In genomic region chr12:23084236-23084995, GRCh38 we compare ENCODE assay signal across 9 cellular contexts.
A peak's percentile ranks its signal among the peaks of the same experiment; 100 is the strongest.
DNase-seq lines count a peak whose midpoint lies in the region; ATAC-seq, FAIRE-seq and TF ChIP-seq lines count a peak whose summit lies in the region.
"Had no signal": no experiment of that assay in that cellular context is flagged by ENCODE, and none has a peak within 500 bp of the region (broad histone marks: within the 10 kb centered on the region; RNA-seq: fewer than 3 reads in every experiment).

No MANE protein-coding gene starts in this region.

- no peak overlapping the region for H3K4me3 ChIP-seq in K562
- H3K4me3 ChIP-seq in neuronal stem cell (ENCODE audit: low read length in 2 of 2): no peak overlapping the region
- no peak overlapping the region for H3K4me3 ChIP-seq in Caco-2 (ENCODE audit: low read depth, low read length)
- H3K4me3 ChIP-seq: SK-N-MC had no signal

- 21% methylated on average over 5 of the region's 5 CpGs for WGBS in K562 (ENCODE audit: insufficient coverage, low coverage, missing lambda C conversion rate)
- WGBS in neuronal stem cell (ENCODE audit: extremely low coverage in 2 of 2, insufficient read length in 2 of 2, insufficient replicate concordance in 1 of 2), 2 donors: no CpG with 5 or more reads among the region's 5 CpGs

- no peak overlapping the region for H2BK120ac ChIP-seq in neuronal stem cell (ENCODE audit: low read depth, low read length)

- peak overlapping the region; percentile 25 for H3K14ac ChIP-seq in neuronal stem cell (ENCODE audit: low read length)

- no peak overlapping the region for H3K4ac ChIP-seq in neuronal stem cell (ENCODE audit: low read length)

- H2AK5ac ChIP-seq in neuronal stem cell (ENCODE audit: low read depth, low read length): no peak overlapping the region

- peaks cover 8% of the 10 kb centered on the region for H3K27me3 Mint-ChIP-seq in Caco-2 (ENCODE audit: insufficient read depth, unreplicated experiment)

- CTCF ChIA-PET in K562 (lab: Yijun Ruan, JAX; ENCODE audit: low intra/inter-chr PET ratio): no interaction called here
- CTCF ChIA-PET in Caco-2 (lab: Charles Lee): no interaction called here

- H4K8ac ChIP-seq in neuronal stem cell (ENCODE audit: low read depth, low read length): no peak overlapping the region

- no peaks in the 10 kb centered on the region for H3K9me1 ChIP-seq in K562 (ENCODE audit: control insufficient read depth, insufficient read depth, low read length)

- no peak overlapping the region for H3K27ac ChIP-seq in K562 (ENCODE audit: extremely low read depth, low read depth, low read length)
- no peak overlapping the region for H3K27ac ChIP-seq in neuronal stem cell (replicated peaks; ENCODE audit: low read length)
- H3K27ac ChIP-seq: SK-N-MC had no signal

- in situ Hi-C loops in K562 (cut with MboI): no loop called here

- H4K91ac ChIP-seq in neuronal stem cell (ENCODE audit: low read depth, low read length, poor library complexity): no peak overlapping the region

- no peak overlapping the region for H2BK15ac ChIP-seq in neuronal stem cell (ENCODE audit: low read length)

- FAIRE-seq in K562 (lab: Jason Lieb, UNC): no peak

- no peaks in the 10 kb centered on the region for H3K9me3 Mint-ChIP-seq in Caco-2 (ENCODE audit: unreplicated experiment)

- TF ChIP-seq EP300 in K562 (IDR thresholded peaks at IDR 0.05; ENCODE audit: low read length): no peak

- no peak for TF ChIP-seq RAD21 in K562 (CRISPR knock-in tag; conservative IDR thresholded peaks at IDR 0.05 in 1 of 2, IDR thresholded peaks at IDR 0.05 in 1 of 2)

- no peak overlapping the region for H3K18ac ChIP-seq in neuronal stem cell (ENCODE audit: low read length)

- BruUV-seq in K562 (replicated peaks; lab: Mats Ljungman, UMichigan) (no TSS peak), Caco-2 (replicated peaks; lab: Mats Ljungman, UMichigan) (no TSS peak)

- no peaks in the 10 kb centered on the region for H3K79me1 ChIP-seq in neuronal stem cell (ENCODE audit: low read depth, low read length)

- no peaks in the 10 kb centered on the region for H3K36me3 Mint-ChIP-seq in Caco-2 (ENCODE audit: insufficient read depth, unreplicated experiment)

- H2AFZ ChIP-seq in K562 (ENCODE audit: low read depth, low read length) (no peak overlapping the region), neuronal stem cell (ENCODE audit: low read length) (no peak overlapping the region)

- H2BK12ac ChIP-seq in neuronal stem cell (ENCODE audit: low read length): no peak overlapping the region

- no peak overlapping the region for H3K23ac ChIP-seq in neuronal stem cell (ENCODE audit: low read depth, low read length, poor library complexity)

- TF ChIP-seq POLR2A in K562 (conservative IDR thresholded peaks at IDR 0.05): no peak

- DNase-seq in GM04504 (ENCODE audit: low read depth) (peak; percentile 0), NCI-H345 treated with DMSO at 0.1 percent for 48 hours (lab: John Stamatoyannopoulos, UW; ENCODE audit: unreplicated experiment) (peak; percentile 38), K562 (ENCODE audit: extremely low read depth in 1 of 4, low spot score in 3 of 4) (peak in 3 of 4 experiments; percentile 8 to 49 (median 17)), neuronal stem cell (ENCODE audit: low spot score) (no peak), GOT3 (lab: John Stamatoyannopoulos, UW) (no peak), Caco-2 (no peak), UCSD-AML1 (lab: John Stamatoyannopoulos, UW; ENCODE audit: unreplicated experiment) (no peak)

- no peaks in the 10 kb centered on the region for H3K4me1 Mint-ChIP-seq in Caco-2 (ENCODE audit: low read depth, unreplicated experiment)

- H2BK5ac ChIP-seq in neuronal stem cell (ENCODE audit: low read length): no peak overlapping the region

- TF ChIP-seq CTCF in K562 (IDR thresholded peaks at IDR 0.05 in 2 of 3, conservative IDR thresholded peaks at IDR 0.05 in 1 of 3; ENCODE audit: insufficient read depth in 2 of 3, low read depth in 1 of 3, low read length in 3 of 3) (no peak), Caco-2 (IDR thresholded peaks at IDR 0.05; ENCODE audit: insufficient read depth in 1 of 2, low read depth in 1 of 2, low read length in 1 of 2, severe bottlenecking in 1 of 2, unreplicated experiment in 1 of 2) (no peak)

- no peaks in the 10 kb centered on the region for H4K20me1 ChIP-seq in K562 (replicated peaks; ENCODE audit: control insufficient read depth, insufficient read depth, low read length)

- H3K4me2 ChIP-seq in K562 (ENCODE audit: insufficient read depth, low read length) (no peak overlapping the region), neuronal stem cell (ENCODE audit: insufficient read depth, low read length, poor library complexity, severe bottlenecking) (no peak overlapping the region)

- no peaks in the 10 kb centered on the region for H3K79me2 ChIP-seq in K562 (ENCODE audit: control insufficient read depth, insufficient read depth, low read length)

- H3K36me3 ChIP-seq in K562 (ENCODE audit: control insufficient read depth, insufficient read depth, low read length) (no peaks in the 10 kb centered on the region), neuronal stem cell (replicated peaks in 1 of 2; ENCODE audit: control insufficient read depth in 2 of 2, insufficient read depth in 2 of 2, low read length in 2 of 2) (no peaks in the 10 kb centered on the region), Caco-2 (ENCODE audit: control insufficient read depth, insufficient read depth, low read length) (no peaks in the 10 kb centered on the region)

- H3K4me1 ChIP-seq in K562 (replicated peaks in 1 of 2; ENCODE audit: control insufficient read depth in 2 of 2, insufficient read depth in 2 of 2, low read length in 2 of 2) (peaks cover 0 to 2% of the 10 kb centered on the region in 2 experiments; a peak in 1 of 5 replicates), neuronal stem cell (ENCODE audit: control insufficient read depth in 2 of 2, insufficient read depth in 1 of 2, low read depth in 1 of 2, low read length in 2 of 2) (no peaks in the 10 kb centered on the region), Caco-2 (no peaks in the 10 kb centered on the region)

- peak; percentile 38; the same call in 1 of the 3 replicates for ATAC-seq in K562
- no peak for ATAC-seq in HG03045 (IDR thresholded peaks at IDR 0.05; ENCODE audit: unreplicated experiment)

- intact Hi-C loops in K562 (cut with micrococcal nuclease) (no loop called here), Caco-2 (cut with micrococcal nuclease; ENCODE audit: unreplicated experiment) (no loop called here)

- H3K27me3 ChIP-seq in K562 (ENCODE audit: control insufficient read depth in 2 of 2, insufficient read depth in 2 of 2, low read length in 2 of 2): no peaks in the 10 kb centered on the region
- peaks cover 0 to 3% (median 0%) of the 10 kb centered on the region in 3 experiments for H3K27me3 ChIP-seq in neuronal stem cell (ENCODE audit: control insufficient read depth in 3 of 3, insufficient read depth in 3 of 3, low read depth in 1 of 3, low read length in 3 of 3)
- no peaks in the 10 kb centered on the region for H3K27me3 ChIP-seq in Caco-2 (replicated peaks; ENCODE audit: control insufficient read depth, insufficient read depth, low read length)

- no peaks in the 10 kb centered on the region for H3K9me3 ChIP-seq in K562 (replicated peaks; ENCODE audit: control insufficient read depth, insufficient read depth, low read depth, low read length)
- H3K9me3 ChIP-seq in neuronal stem cell (replicated peaks in 1 of 2; ENCODE audit: control insufficient read depth in 2 of 2, insufficient read depth in 1 of 2, low read depth in 1 of 2, low read length in 2 of 2): no peaks in the 10 kb centered on the region
- no peaks in the 10 kb centered on the region for H3K9me3 ChIP-seq in Caco-2

- no peak overlapping the region for H3K4me3 Mint-ChIP-seq in Caco-2 (ENCODE audit: unreplicated experiment)

- POLR2A ChIA-PET in K562 (lab: Yijun Ruan, JAX) (interaction anchor here (0.5 to 0.6 kb wide), 2 partner anchors 16 to 1233 kb away, joined by 3 read pairs; no protein-coding TSS in a partner anchor), Caco-2 (lab: Charles Lee) (no interaction called here)

- no peak overlapping the region for H3K27ac Mint-ChIP-seq in Caco-2 (ENCODE audit: unreplicated experiment)

- H3K9ac ChIP-seq in K562 (ENCODE audit: insufficient read depth in 1 of 2, low read depth in 2 of 2, low read length in 2 of 2) (no peak overlapping the region), neuronal stem cell (ENCODE audit: low read depth, low read length, poor library complexity) (no peak overlapping the region)

TF ChIP-seq in K562, 482 proteins besides CTCF, POLR2A, EP300 and RAD21 (continues in another document):
- TF ChIP-seq ZNF445 (CRISPR knock-in tag; IDR thresholded peaks at IDR 0.05; ENCODE audit: low read depth) (no peak), FOSL1 (tag; conservative IDR thresholded peaks at IDR 0.05) (peak; percentile 76), ZNF668 (CRISPR knock-in tag; IDR thresholded peaks at IDR 0.05) (no peak), NFIC (IDR thresholded peaks at IDR 0.05) (peak; percentile 76), CBFA2T2 (conservative IDR thresholded peaks at IDR 0.05) (peak; percentile 49), SREBF2 (CRISPR knock-in tag; IDR thresholded peaks at IDR 0.05) (no peak), U2AF2 (optimal IDR thresholded peaks at IDR 0.05; ENCODE audit: low read depth, low read length) (no peak), MEIS2 (IDR thresholded peaks at IDR 0.05; ENCODE audit: partially characterized antibody) (peak; percentile 24), CHD2 (IDR thresholded peaks at IDR 0.05; ENCODE audit: low read depth, low read length) (no peak), ZFP91 (CRISPR knock-in tag; IDR thresholded peaks at IDR 0.05) (no peak), CBFA2T3 (IDR thresholded peaks at IDR 0.05) (peak; percentile 64), FOXA3 (CRISPR knock-in tag; conservative IDR thresholded peaks at IDR 0.05 in 1 of 2, IDR thresholded peaks at IDR 0.05 in 1 of 2) (no peak), YBX1 (IDR thresholded peaks at IDR 0.05) (no peak)

Comparison
In these comparisons a context has a peak if more than half of its experiments do, and no peak if none do; other contexts are left out.
1. DNase-seq: peak in GM04504 (single experiment), NCI-H345 treated with DMSO at 0.1 percent for 48 hours (single experiment) and K562 (3 of 4); none in neuronal stem cell (single experiment), GOT3 (single experiment), Caco-2 (0 of 2) and UCSD-AML1 (single experiment).